ENCODE assay signal across 1 cellular context in genomic region chr3:186514296-186515002, GRCh38.
TF ChIP-seq lines count a peak whose summit lies in the region.

No MANE protein-coding gene starts in this region.

TF ChIP-seq in HepG2, 621 proteins besides CTCF, POLR2A, EP300 and RAD21:
- TF ChIP-seq SRY (CRISPR knock-in tag; IDR thresholded peaks at IDR 0.05) (no peak), ZNF709 (CRISPR knock-in tag; IDR thresholded peaks at IDR 0.05) (no peak), PRDM10 (CRISPR knock-in tag; IDR thresholded peaks at IDR 0.05; ENCODE audit: low read depth) (no peak), ZBTB34 (CRISPR knock-in tag; IDR thresholded peaks at IDR 0.05) (no peak)
